ENCODE assay signal across 26 cellular contexts in genomic region chr17:77792626-77793025, GRCh38.
"Had no signal": no experiment of that assay in that cellular context is flagged by ENCODE, and none has a peak within 500 bp of the region (broad histone marks: within the 10 kb centered on the region; RNA-seq: fewer than 3 reads in every experiment).

No MANE protein-coding gene starts in this region.

- ATAC-seq: activated CD4-positive, alpha-beta T cell treated with anti-CD3 and anti-CD28 coated beads for 36 hours; activated T-helper 17 cell treated with anti-CD3 and anti-CD28 coated beads, Interleukin-2, amount 50 U/mL, for 72 hours; esophagus mucosa; gastrocnemius medialis had no signal

- H3K27ac ChIP-seq: brain microvascular endothelial cell, colonic mucosa, epithelial cell of prostate, gastrocnemius medialis had no signal

- H3K4me3 ChIP-seq: colonic mucosa, gastrocnemius medialis had no signal

- H3K4me1 ChIP-seq: colonic mucosa, gastrocnemius medialis had no signal

- H3K27me3 Mint-ChIP-seq: activated CD4-positive, alpha-beta T cell treated with anti-CD3 and anti-CD28 coated beads for 36 hours; activated naive CD8-positive, alpha-beta T cell; activated T-cell treated with anti-CD3 and anti-CD28 coated beads, Interleukin-2, amount 50 U/mL, for 24 hours had no signal

- H3K27me3 ChIP-seq: colonic mucosa, gastrocnemius medialis had no signal

- H3K9me3 ChIP-seq: colonic mucosa, gastrocnemius medialis had no signal

- H3K27ac Mint-ChIP-seq: activated CD4-positive, alpha-beta memory T cell treated with anti-CD3 and anti-CD28 coated beads, Interleukin-2, amount 10 ng/mL, durations not matched to agents 7 days and 5 days; activated CD4-positive, alpha-beta T cell treated with anti-CD3 and anti-CD28 coated beads for 36 hours; activated CD4-positive, alpha-beta T cell treated with anti-CD3 and anti-CD28 coated beads, Interleukin-2, amount 10 ng/mL, durations not matched to agents 24 days and 14 days; activated naive CD8-positive, alpha-beta T cell; activated T-cell treated with anti-CD3 and anti-CD28 coated beads, Interleukin-2, amount 50 U/mL, for 24 hours; activated T-helper 17 cell treated with anti-CD3 and anti-CD28 coated beads, Interleukin-2, amount 50 U/mL, for 72 hours had no signal

- H3K4me3 Mint-ChIP-seq: activated CD4-positive, alpha-beta memory T cell treated with anti-CD3 and anti-CD28 coated beads, Interleukin-2, amount 10 ng/mL, durations not matched to agents 7 days and 5 days; activated CD4-positive, alpha-beta T cell treated with anti-CD3 and anti-CD28 coated beads for 36 hours; activated CD4-positive, alpha-beta T cell treated with anti-CD3 and anti-CD28 coated beads, Interleukin-2, amount 10 ng/mL, durations not matched to agents 24 days and 14 days; activated naive CD8-positive, alpha-beta T cell; activated T-cell treated with anti-CD3 and anti-CD28 coated beads, Interleukin-2, amount 50 U/mL, for 24 hours; activated T-helper 17 cell treated with anti-CD3 and anti-CD28 coated beads, Interleukin-2, amount 50 U/mL, for 72 hours had no signal

- H3K4me1 Mint-ChIP-seq: activated CD4-positive, alpha-beta T cell treated with anti-CD3 and anti-CD28 coated beads for 36 hours had no signal

- H3K36me3 ChIP-seq: brain microvascular endothelial cell, colonic mucosa, gastrocnemius medialis had no signal

- DNase-seq: activated CD4-positive, alpha-beta memory T cell treated with anti-CD3 and anti-CD28 coated beads, Interleukin-2, amount 10 ng/mL, durations not matched to agents 7 days and 5 days; activated CD4-positive, alpha-beta T cell treated with anti-CD3 and anti-CD28 coated beads for 36 hours; activated CD4-positive, alpha-beta T cell treated with anti-CD3 and anti-CD28 coated beads, Interleukin-2, amount 10 ng/mL, durations not matched to agents 24 days and 14 days; activated CD4-positive, alpha-beta T cell treated with anti-CD3 and anti-CD28 coated beads, Interleukin-2, amount 50 U/mL, for 4 hours; activated CD4-positive, CD25-positive, alpha-beta regulatory T cell; activated CD4-positive, CD25-positive, alpha-beta regulatory T cell treated with anti-CD3 and anti-CD28 coated beads, Interleukin-2, amount 50 U/mL, for 72 hours; activated CD8-positive, alpha-beta memory T cell treated with anti-CD3 and anti-CD28 coated beads, Interleukin-2, amount 50 U/mL, for 48 hours; activated effector memory CD4-positive, alpha-beta T cell treated with Interleukin-2 at 50 U/mL for 16 hours; activated gamma-delta T cell treated with Interleukin-2 at 50 U/mL for 16 hours; activated naive CD4-positive, alpha-beta T cell treated with anti-CD3 and anti-CD28 coated beads, Interleukin-2, amount 50 U/mL, for 16 hours; activated naive CD4-positive, alpha-beta T cell treated with Interleukin-2 at 50 U/mL for 16 hours; activated T-cell treated with anti-CD3 and anti-CD28 coated beads for 4 hours; activated T-cell treated with anti-CD3 and anti-CD28 coated beads, Interleukin-2, amount 50 U/mL, for 24 hours; amniotic stem cell; anterior cingulate cortex; brain microvascular endothelial cell; caudate nucleus; colonic mucosa; effector CD8-positive, alpha-beta T cell; foreskin fibroblast; gastrocnemius medialis; T-helper 2 cell had no signal

- H3K9me3 Mint-ChIP-seq: activated CD4-positive, alpha-beta memory T cell treated with anti-CD3 and anti-CD28 coated beads, Interleukin-2, amount 10 ng/mL, durations not matched to agents 7 days and 5 days; activated CD4-positive, alpha-beta T cell treated with anti-CD3 and anti-CD28 coated beads, Interleukin-2, amount 10 ng/mL, durations not matched to agents 24 days and 14 days; activated T-cell treated with anti-CD3 and anti-CD28 coated beads, Interleukin-2, amount 50 U/mL, for 24 hours; activated T-helper 17 cell treated with anti-CD3 and anti-CD28 coated beads, Interleukin-2, amount 50 U/mL, for 72 hours had no signal

- H3K36me3 Mint-ChIP-seq: activated naive CD8-positive, alpha-beta T cell had no signal
